In the genomic region with DNA sequence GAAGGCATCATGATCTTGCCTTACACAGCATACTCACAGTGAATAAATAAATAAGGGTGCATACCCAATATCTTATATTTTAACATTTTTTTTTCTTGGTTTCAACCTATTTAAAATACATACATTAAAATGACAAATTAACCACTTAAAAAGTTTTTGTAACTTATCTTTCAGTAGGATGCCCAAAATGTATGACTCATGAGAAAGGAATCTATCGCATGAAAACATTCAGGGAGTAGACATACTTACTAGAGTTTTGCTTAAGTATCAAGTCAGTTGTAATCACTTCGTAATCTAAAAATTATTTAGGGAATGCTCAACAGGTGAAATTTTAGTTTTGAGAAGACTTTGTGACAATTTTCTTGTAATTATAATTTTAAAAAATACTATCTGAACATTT, we compare ENCODE assay signal across 19 cellular contexts.
A peak's percentile ranks its signal among the peaks of the same experiment; 100 is the strongest.
DNase-seq lines count a peak whose midpoint lies in the region; ATAC-seq, FAIRE-seq and TF ChIP-seq lines count a peak whose summit lies in the region.
"Had no signal": no experiment of that assay in that cellular context is flagged by ENCODE, and none has a peak within 500 bp of the region (broad histone marks: within the 10 kb centered on the region; RNA-seq: fewer than 3 reads in every experiment).

No MANE protein-coding gene starts in this region.

- intact Hi-C loops in A673 (cut with micrococcal nuclease; ENCODE audit: unreplicated experiment), result no loop called here

- POLR2A ChIA-PET in A673 (lab: Charles Lee; ENCODE audit: low non-redundant PET), result no interaction called here

- no peaks in the 10 kb centered on the region for H3K9me3 ChIP-seq in A673 (ENCODE audit: low read depth, low read length, poor library complexity, severe bottlenecking)

- DNase-seq in A673 (ENCODE audit: low spot score) (peak; percentile 69), M059J (ENCODE audit: low read depth) (peak; percentile 63), choroid plexus epithelial cell (ENCODE audit: low read depth) (peak; percentile 85), H7 (no peak), putamen (ENCODE audit: low spot score) (no peak)
- DNase-seq in stimulated activated naive CD4-positive, alpha-beta T cell (lab: John Stamatoyannopoulos, UW), result no peak
- DNase-seq: activated CD8-positive, alpha-beta memory T cell treated with anti-CD3 and anti-CD28 coated beads for 24 hours; amygdala; immature natural killer cell; Kasumi-1; NCI-H1930; NCI-H526; PC-9; stimulated activated CD4-positive, alpha-beta T cell treated with anti-CD3 and anti-CD28 coated beads, Interleukin-12 subunit alpha, Interleukin-12 subunit beta, amount 100 ng/mL, for 4 hours; substantia nigra had no signal

- no peak for ATAC-seq in HG03280 (IDR thresholded peaks at IDR 0.05; ENCODE audit: unreplicated experiment)
- ATAC-seq: activated T-helper 17 cell treated with anti-CD3 and anti-CD28 coated beads, Interleukin-2, amount 50 U/mL, for 72 hours; WTC11 had no signal

- H3K36me3 ChIP-seq in A673 (ENCODE audit: insufficient read depth, low read length, poor library complexity, severe bottlenecking), result no peaks in the 10 kb centered on the region
- H3K36me3 ChIP-seq in H7 (replicated peaks; ENCODE audit: control insufficient read depth, insufficient read depth, low read length), result no peaks in the 10 kb centered on the region

- H3K4me1 ChIP-seq in A673 (ENCODE audit: insufficient read depth, low read length, poor library complexity, severe bottlenecking), result peaks cover 5% of the 10 kb centered on the region

- no peak for TF ChIP-seq CTCF in A673 (conservative IDR thresholded peaks at IDR 0.05; ENCODE audit: low read depth, low read length)
- TF ChIP-seq CTCF in choroid plexus epithelial cell (conservative IDR thresholded peaks at IDR 0.05; ENCODE audit: low read depth, low read length), result no peak

- BruUV-seq in A673 (replicated peaks; lab: Mats Ljungman, UMichigan), result no TSS peak

- FAIRE-seq in islet of Langerhans (lab: Jason Lieb, UNC), result peak; percentile 21

- H3K4me3 ChIP-seq in A673 (ENCODE audit: low read depth, low read length, poor library complexity, severe bottlenecking) (no peak overlapping the region), choroid plexus epithelial cell (ENCODE audit: low read depth, low read length) (no peak overlapping the region), H7 (ENCODE audit: insufficient read depth, low read depth, low read length) (no peak overlapping the region)
- H3K4me3 ChIP-seq: PC-9 had no signal

- H3K27me3 ChIP-seq in A673 (replicated peaks; ENCODE audit: insufficient read depth, low read depth, low read length, poor library complexity) (no peaks in the 10 kb centered on the region), H7 (ENCODE audit: control insufficient read depth, insufficient read depth, low read length) (no peaks in the 10 kb centered on the region)

- CTCF ChIA-PET in A673 (lab: Charles Lee), result no interaction called here

- H3K27ac ChIP-seq in A673 (ENCODE audit: low read depth, low read length, poor library complexity, severe bottlenecking), result no peak overlapping the region
- H3K27ac ChIP-seq: PC-9 had no signal

Comparison
In these comparisons a context has a peak if more than half of its experiments do, and no peak if none do; other contexts are left out.
1. DNase-seq: peak in A673 (single experiment), M059J (single experiment) and choroid plexus epithelial cell (single experiment); none in H7 (single experiment), putamen (single experiment) and stimulated activated naive CD4-positive, alpha-beta T cell (0 of 6).